ENCODE assay signal across 12 cellular contexts in genomic region chr10:125783957-125784356, GRCh38. TPM values are rescaled to one million over a fixed set of nuclear protein-coding genes. Genes with fewer than 3 reads are reported as not detected.
DNase-seq lines count a peak whose midpoint lies in the region; ATAC-seq and TF ChIP-seq lines count a peak whose summit lies in the region.
"Had no signal": no experiment of that assay in that cellular context is flagged by ENCODE, and none has a peak within 500 bp of the region (broad histone marks: within the 10 kb centered on the region; RNA-seq: fewer than 3 reads in every experiment).

No MANE protein-coding gene starts in this region.

- peak; percentile 86 for ATAC-seq in HG02642 (IDR thresholded peaks at IDR 0.05; ENCODE audit: poor library complexity, unreplicated experiment)
- ATAC-seq in HG03457 (IDR thresholded peaks at IDR 0.05; ENCODE audit: unreplicated experiment) = peak; percentile 73
- no peak for ATAC-seq in left lobe of liver

- no peaks in the 10 kb centered on the region for H3K79me2 ChIP-seq in DOHH2 (ENCODE audit: control insufficient read depth, low read length)

- H3K9me2 ChIP-seq in DOHH2 (replicated peaks; ENCODE audit: control insufficient read depth, low read length) = no peaks in the 10 kb centered on the region

- DNase-seq in GM19238 (ENCODE audit: insufficient read length, low spot score) (peak; percentile 17), tibial artery (no peak), type B pancreatic cell (ENCODE audit: extremely low spot score, unreplicated experiment) (no peak), left lobe of liver (ENCODE audit: low spot score) (no peak)
- DNase-seq in stimulated activated CD4-positive, alpha-beta T cell treated with anti-CD3 and anti-CD28 coated beads, Interleukin-2, amount 100 ng/mL, for 48 hours = no peak
- DNase-seq: left ventricle myocardium inferior, NCI-H2171 treated with DMSO at 0.1 percent for 48 hours, uterus had no signal

- no peaks in the 10 kb centered on the region for H3K9me3 Mint-ChIP-seq in type B pancreatic cell

- H3K4me3 Mint-ChIP-seq in type B pancreatic cell = no peak overlapping the region

- H3K4me3 ChIP-seq in DOHH2 (ENCODE audit: low read length) = no peak overlapping the region
- no peak overlapping the region for H3K4me3 ChIP-seq in tibial artery
- H3K4me3 ChIP-seq: left ventricle myocardium inferior, uterus had no signal

- H3K9me3 ChIP-seq in DOHH2 (ENCODE audit: control insufficient read depth, insufficient read depth, low read length) = no peaks in the 10 kb centered on the region
- H3K9me3 ChIP-seq in tibial artery = no peaks in the 10 kb centered on the region
- H3K9me3 ChIP-seq: uterus had no signal

- H3K36me3 Mint-ChIP-seq in type B pancreatic cell = peaks cover 12% of the 10 kb centered on the region

- peaks cover 5% of the 10 kb centered on the region; the same call in 1 of the 2 replicates for H3K36me3 ChIP-seq in DOHH2 (ENCODE audit: control insufficient read depth, low read length)
- peaks cover 9 to 26% (median 10%) of the 10 kb centered on the region in 3 donors for H3K36me3 ChIP-seq in tibial artery
- H3K36me3 ChIP-seq: uterus had no signal

- H3K27ac ChIP-seq in DOHH2 (ENCODE audit: low read depth, low read length) = no peak overlapping the region
- H3K27ac ChIP-seq in tibial artery = no peak overlapping the region
- H3K27ac ChIP-seq: left ventricle myocardium inferior, uterus had no signal

- no peaks in the 10 kb centered on the region for H3K27me3 Mint-ChIP-seq in type B pancreatic cell

- no peaks in the 10 kb centered on the region for H3K4me1 Mint-ChIP-seq in type B pancreatic cell (ENCODE audit: unreplicated experiment)

- no peaks in the 10 kb centered on the region for H3K27me3 ChIP-seq in DOHH2 (ENCODE audit: control insufficient read depth, low read length)
- no peaks in the 10 kb centered on the region for H3K27me3 ChIP-seq in tibial artery
- H3K27me3 ChIP-seq: uterus had no signal

- no peak overlapping the region for H3K27ac Mint-ChIP-seq in type B pancreatic cell

- H3K4me1 ChIP-seq in DOHH2 (ENCODE audit: control insufficient read depth, low read length) (peaks cover 14% of the 10 kb centered on the region), tibial artery (no peaks in the 10 kb centered on the region)
- H3K4me1 ChIP-seq: left ventricle myocardium inferior, uterus had no signal

- intact Hi-C loops in tibial artery (cut with DNase I; ENCODE audit: low total_unique reads) = no loop called here

- no peak for TF ChIP-seq CTCF in DOHH2 (IDR thresholded peaks at IDR 0.05; ENCODE audit: low read depth, low read length, poor library complexity, severe bottlenecking)
- no peak for TF ChIP-seq CTCF in tibial artery (IDR thresholded peaks at IDR 0.05)
- no peak for TF ChIP-seq CTCF in type B pancreatic cell (conservative IDR thresholded peaks at IDR 0.05)

- 0 out of 2 replicates have a peak overlapping the region, but pooled peaks have one; percentile 18 for H3K4me2 ChIP-seq in DOHH2 (ENCODE audit: low read length)

- H3F3A ChIP-seq in DOHH2 (ENCODE audit: control insufficient read depth, insufficient read depth) = no peaks in the 10 kb centered on the region

- no peaks in the 10 kb centered on the region for H4K20me1 ChIP-seq in DOHH2 (ENCODE audit: control insufficient read depth, insufficient read depth, low read depth, low read length)

RNA-seq across cellular contexts. Expression of gene MMP21, which starts 8.3 kb away (rescaled TPM):
- total RNA-seq in type B pancreatic cell (ENCODE audit: low replicate concordance) (0.31 TPM in 1 of 2 replicates, not detected in the other), left lobe of liver (0.20 TPM)
- total RNA-seq: G401, left ventricle myocardium inferior had no signal

RNA-seq across cellular contexts. Expression of gene UROS, which starts 39.1 kb away (rescaled TPM):
- 42.0 and 52.5 TPM in 2 replicates for total RNA-seq in type B pancreatic cell (ENCODE audit: low replicate concordance)
- total RNA-seq in left lobe of liver = 28.3 TPM

RNA-seq across cellular contexts. Expression of gene BCCIP, which starts 39.4 kb away (rescaled TPM):
- 55.9 and 81.5 TPM in 2 replicates for total RNA-seq in type B pancreatic cell (ENCODE audit: low replicate concordance)
- total RNA-seq in left lobe of liver = 25.3 TPM
